Comparison of ENCODE assay signal across 19 cellular contexts in genomic region chr12:93723568-93723930, GRCh38. TPM values are rescaled to one million over a fixed set of nuclear protein-coding genes. Genes with fewer than 3 reads are reported as not detected.
DNase-seq lines count a peak whose midpoint lies in the region; ATAC-seq, FAIRE-seq and TF ChIP-seq lines count a peak whose summit lies in the region.
"Had no signal": no experiment of that assay in that cellular context is flagged by ENCODE, and none has a peak within 500 bp of the region (broad histone marks: within the 10 kb centered on the region; RNA-seq: fewer than 3 reads in every experiment).

No MANE protein-coding gene starts in this region.

- H4K20me1 ChIP-seq in HepG2 (ENCODE audit: insufficient read depth, low read length) (no peaks in the 10 kb centered on the region), keratinocyte (ENCODE audit: control insufficient read depth, extremely low read depth, insufficient read depth, low read length) (no peaks in the 10 kb centered on the region)

- ATAC-seq in HepG2 (peak; percentile 26; the same call in 1 of the 3 replicates), right lobe of liver (no peak), GM18909 (IDR thresholded peaks at IDR 0.05; ENCODE audit: poor library complexity, unreplicated experiment) (no peak)
- ATAC-seq: A549, GM23338, HCT116 had no signal

- H2AFZ ChIP-seq in HepG2 (ENCODE audit: low read length) (no peak overlapping the region), keratinocyte (ENCODE audit: control insufficient read depth, low read length) (no peak overlapping the region)
- H2AFZ ChIP-seq: GM23338 had no signal

- H3K36me3 ChIP-seq in HepG2 (replicated peaks in 1 of 2; ENCODE audit: control insufficient read depth in 1 of 2, insufficient read depth in 2 of 2, low read length in 2 of 2) (no peaks in the 10 kb centered on the region), right lobe of liver (no peaks in the 10 kb centered on the region), SJSA1 (no peaks in the 10 kb centered on the region), keratinocyte (ENCODE audit: control insufficient read depth in 2 of 2, extremely low read depth in 1 of 2, insufficient read depth in 2 of 2, low read length in 2 of 2) (no peaks in the 10 kb centered on the region)
- H3K36me3 ChIP-seq: MG63 had no signal

- TF ChIP-seq POLR2A in HepG2 (IDR thresholded peaks at IDR 0.05; ENCODE audit: insufficient read depth in 1 of 2, low read depth in 2 of 2, low read length in 2 of 2) (no peak), right lobe of liver (IDR thresholded peaks at IDR 0.05) (no peak)

- TF ChIP-seq RAD21 in HepG2 (CRISPR knock-in tag; IDR thresholded peaks at IDR 0.05) = no peak

- in situ Hi-C loops in HepG2 (cut with HindIII; ENCODE audit: extremely low pct_ligation_motif_present, low pct_unique_long_range_greater_than_20kb) = no loop called here

- peak overlapping the region; percentile 20; the same call in 1 of the 2 replicates for H3K4me2 ChIP-seq in HepG2 (ENCODE audit: low read depth, low read length)
- H3K4me2 ChIP-seq in keratinocyte (ENCODE audit: control insufficient read depth, extremely low read depth, insufficient read depth, low read depth, low read length) = peak overlapping the region; percentile 23
- H3K4me2 ChIP-seq: A549, GM23338, SK-N-SH had no signal

- dilution Hi-C loops in keratinocyte (cut with MboI; ENCODE audit: extremely low pct_ligation_motif_present, low sequenced_read_pairs) = no loop called here

- no peaks in the 10 kb centered on the region for H3K79me2 ChIP-seq in HepG2 (ENCODE audit: insufficient read depth, low read length)
- no peaks in the 10 kb centered on the region for H3K79me2 ChIP-seq in keratinocyte (ENCODE audit: control insufficient read depth, insufficient read depth, low read length)

- H3K27ac ChIP-seq in HepG2 (ENCODE audit: extremely low read length, insufficient read depth, low read length) = no peak overlapping the region
- no peak overlapping the region for H3K27ac ChIP-seq in right lobe of liver
- H3K27ac ChIP-seq in SJSA1 = peak overlapping the region; percentile 37
- H3K27ac ChIP-seq in keratinocyte (ENCODE audit: control insufficient read depth, insufficient read depth, low read length) = no peak overlapping the region
- H3K27ac ChIP-seq: A549 had no signal

- no peak overlapping the region for H3K9ac ChIP-seq in HepG2 (ENCODE audit: insufficient read depth, low read depth, low read length)
- H3K9ac ChIP-seq in keratinocyte (ENCODE audit: control insufficient read depth, extremely low read depth, insufficient read depth, low read length) = no peak overlapping the region
- H3K9ac ChIP-seq: SK-N-SH had no signal

- no peak overlapping the region for H3K4me3 ChIP-seq in HepG2 (replicated peaks in 1 of 3; ENCODE audit: insufficient read depth in 1 of 3, low read depth in 2 of 3, low read length in 3 of 3)
- no peak overlapping the region for H3K4me3 ChIP-seq in right lobe of liver
- H3K4me3 ChIP-seq in SJSA1 = no peak overlapping the region
- H3K4me3 ChIP-seq in keratinocyte (ENCODE audit: control insufficient read depth in 2 of 3, extremely low read depth in 1 of 3, insufficient read depth in 2 of 3, low read depth in 1 of 3, low read length in 3 of 3) = no peak overlapping the region
- H3K4me3 ChIP-seq: A549, GM12878, GM23338, MG63 had no signal

- peaks cover 33% of the 10 kb centered on the region for H3K4me1 ChIP-seq in HepG2 (ENCODE audit: insufficient read depth, low read length)
- peaks cover 0 to 45% (median 12%) of the 10 kb centered on the region in 4 donors for H3K4me1 ChIP-seq in right lobe of liver
- H3K4me1 ChIP-seq in SJSA1 (replicated peaks) = peaks cover 18% of the 10 kb centered on the region
- H3K4me1 ChIP-seq in keratinocyte (ENCODE audit: control insufficient read depth, extremely low read depth, insufficient read depth, low read length) = peaks cover 9% of the 10 kb centered on the region
- H3K4me1 ChIP-seq: A549 had no signal

- BruUV-seq in HepG2 (replicated peaks; lab: Mats Ljungman, UMichigan) = no TSS peak

- CTCF ChIA-PET in HepG2 (lab: Yijun Ruan, JAX; ENCODE audit: low intra/inter-chr PET ratio, low total read pairs) = no interaction called here

- peaks cover 4% of the 10 kb centered on the region; the same call in 1 of the 2 replicates for H3K9me3 ChIP-seq in HepG2 (ENCODE audit: low read length)
- H3K9me3 ChIP-seq in right lobe of liver = no peaks in the 10 kb centered on the region
- H3K9me3 ChIP-seq in SJSA1 (replicated peaks) = no peaks in the 10 kb centered on the region
- H3K9me3 ChIP-seq in keratinocyte (ENCODE audit: control insufficient read depth, low read depth, low read length) = no peaks in the 10 kb centered on the region

- WGBS in HepG2 (ENCODE audit: low lambda C conversion rate) = 53% methylated on average over 4 of the region's 4 CpGs
- 90% methylated on average over 3 of the region's 4 CpGs for WGBS in right lobe of liver (ENCODE audit: insufficient coverage, low coverage, low lambda C conversion rate, missing lambda C conversion rate)

- no peak for TF ChIP-seq EP300 in HepG2 (IDR thresholded peaks at IDR 0.05; ENCODE audit: low read depth in 2 of 2, low read length in 2 of 2)
- no peak for TF ChIP-seq EP300 in HepG2 (CRISPR knock-in tag; IDR thresholded peaks at IDR 0.05; ENCODE audit: borderline replicate concordance)

- DNase-seq in HepG2 (ENCODE audit: low spot score) = no peak
- DNase-seq in right lobe of liver = no peak
- DNase-seq in SJSA1 (ENCODE audit: low read depth in 1 of 2, low spot score in 2 of 2) = no peak
- DNase-seq in keratinocyte (ENCODE audit: low read depth, low spot score) = no peak
- DNase-seq in SK-N-DZ (ENCODE audit: low spot score) = no peak
- DNase-seq in Kasumi-1 (lab: John Stamatoyannopoulos, UW) = no peak
- DNase-seq: CD4-positive, alpha-beta T cell; NCI-H1105; NCI-H2227 treated with DMSO at 0.1 percent for 48 hours; NCI-H510A treated with DMSO at 0.1 percent for 48 hours; NCI-H774; SK-N-SH had no signal

- intact Hi-C loops in HepG2 (cut with micrococcal nuclease; ENCODE audit: unreplicated experiment) = no loop called here
- intact Hi-C loops in right lobe of liver (cut with DNase I) = no loop called here

- no peaks in the 10 kb centered on the region for H3K9me1 ChIP-seq in keratinocyte (ENCODE audit: control insufficient read depth, extremely low read depth, insufficient read depth, low read length)

- H3K27me3 ChIP-seq in HepG2 (ENCODE audit: control insufficient read depth in 1 of 2, insufficient read depth in 2 of 2, low read length in 2 of 2) (no peaks in the 10 kb centered on the region), right lobe of liver (no peaks in the 10 kb centered on the region), SJSA1 (replicated peaks) (no peaks in the 10 kb centered on the region), keratinocyte (ENCODE audit: control insufficient read depth, extremely low read depth, insufficient read depth, low read length) (no peaks in the 10 kb centered on the region)
- H3K27me3 ChIP-seq: MG63 had no signal

- TF ChIP-seq CTCF in HepG2 (CRISPR knock-in tag; IDR thresholded peaks at IDR 0.05) (no peak), right lobe of liver (IDR thresholded peaks at IDR 0.05) (no peak), keratinocyte (optimal IDR thresholded peaks at IDR 0.05 in 1 of 3, IDR thresholded peaks at IDR 0.05 in 1 of 3, conservative IDR thresholded peaks at IDR 0.05 in 1 of 3; ENCODE audit: extremely low read depth in 1 of 3, insufficient read depth in 2 of 3, low read length in 3 of 3) (no peak)

- no peak for FAIRE-seq in HepG2 (lab: Jason Lieb, UNC)
- no peak for FAIRE-seq in keratinocyte (lab: Jason Lieb, UNC)
- FAIRE-seq: A549, GM12878, GM19239 had no signal

- POLR2A ChIA-PET in HepG2 (lab: Yijun Ruan, JAX) = no interaction called here

TF ChIP-seq in HepG2, 621 proteins besides CTCF, POLR2A, EP300 and RAD21 (continues in another document):
- TF ChIP-seq ZNF343 (CRISPR knock-in tag; IDR thresholded peaks at IDR 0.05) (no peak), MATR3 (CRISPR knock-in tag; IDR thresholded peaks at IDR 0.05) (no peak)

RNA-seq across cellular contexts. Expression of gene CRADD, which starts 46.4 kb away (rescaled TPM):
- total RNA-seq in HepG2 (2016; rRNA removed; fragmentation: Illumina TruSeq; extraction: Trizol) (18.8 and 22.3 TPM in 2 replicates), right lobe of liver (10 to 100 TPM; 17.2 to 65.3 (median 30.8) TPM)
- total RNA-seq in HepG2 (2016; cell fraction: cytosol; rRNA removed; fragmentation: Illumina TruSeq; extraction: Trizol; ENCODE audit: low read depth) = 7.7 and 9.3 TPM in 2 replicates
- 15.4 and 25.4 TPM in 2 replicates for total RNA-seq in HepG2 (2016; cell fraction: insoluble cytoplasmic fraction; rRNA removed; fragmentation: Illumina TruSeq; extraction: Trizol)
- 10.0 and 11.9 TPM in 2 replicates for total RNA-seq in HepG2 (2016; cell fraction: membrane; rRNA removed; fragmentation: Illumina TruSeq; extraction: Trizol)
- 11.3 and 12.9 TPM in 2 replicates for total RNA-seq in HepG2 (2016; cell fraction: nucleus; rRNA removed; fragmentation: Illumina TruSeq; extraction: Trizol)
- polyA plus RNA-seq in HepG2 (2011; rRNA removed) (12.4 and 13.7 TPM in 2 replicates), keratinocyte (11.2 to 13.6 TPM (median 13.5 TPM) in 3 replicates)
- polyA plus RNA-seq in HepG2 (2011; cell fraction: cytosol; rRNA removed) = 14.5 and 17.3 TPM in 2 replicates
- 6.3 and 6.5 TPM in 2 replicates for polyA plus RNA-seq in HepG2 (2011; cell fraction: nucleus; rRNA removed)
- 13.8 and 16.2 TPM in 2 replicates for polyA plus RNA-seq in HepG2 (2012)
- polyA plus RNA-seq in HepG2 (2016; cell fraction: cytosol; fragmentation: Illumina TruSeq; extraction: Trizol; ENCODE audit: low read depth) = 6.6 and 6.9 TPM in 2 replicates
- 20.3 and 24.7 TPM in 2 replicates for polyA plus RNA-seq in HepG2 (2016; cell fraction: insoluble cytoplasmic fraction; fragmentation: Illumina TruSeq; extraction: Trizol; ENCODE audit: low read depth)
- polyA plus RNA-seq in HepG2 (2016; cell fraction: membrane; fragmentation: Illumina TruSeq; extraction: Trizol; ENCODE audit: low read depth) = 7.1 and 10.2 TPM in 2 replicates
- 8.0 and 9.4 TPM in 2 replicates for polyA plus RNA-seq in HepG2 (2016; cell fraction: nucleus; fragmentation: Illumina TruSeq; extraction: Trizol; ENCODE audit: insufficient read depth, low read depth)
- polyA minus RNA-seq in HepG2 (2011; rRNA and poly(A)+ RNA removed; ENCODE audit: low replicate concordance) = 7.4 and 15.6 TPM in 2 replicates
- 4.2 and 6.2 TPM in 2 replicates for polyA minus RNA-seq in HepG2 (2011; cell fraction: cytosol; rRNA and poly(A)+ RNA removed)
- polyA minus RNA-seq in HepG2 (2011; cell fraction: nucleus; rRNA and poly(A)+ RNA removed) = 18.9 and 22.4 TPM in 2 replicates
- total RNA-seq in SJSA1 (2014; rRNA removed; shearing (Covaris generic)) = 14.3 and 18.8 TPM in 2 replicates
- polyA plus RNA-seq in keratinocyte (2011; ENCODE audit: low read depth) = 2.0 TPM
- polyA plus RNA-seq in keratinocyte (2011; cell fraction: cytosol; rRNA removed) = 12.3 and 14.3 TPM in 2 replicates
- polyA plus RNA-seq in keratinocyte (2011; cell fraction: nucleus; rRNA removed) = 7.6 and 7.8 TPM in 2 replicates
- 7.7 and 13.4 TPM in 2 replicates for polyA plus RNA-seq in keratinocyte (2012; ENCODE audit: low replicate concordance)
- 3.4 to 8.4 TPM (median 5.3 TPM) in 3 replicates for polyA minus RNA-seq in keratinocyte
- 8.1 TPM for polyA minus RNA-seq in keratinocyte (2011; cell fraction: cytosol; rRNA and poly(A)+ RNA removed)
- polyA minus RNA-seq in keratinocyte (2011; cell fraction: nucleus; rRNA and poly(A)+ RNA removed) = 5.6 and 9.4 TPM in 2 replicates
- polyA plus RNA-seq in SK-N-DZ (2014; cell fraction: cytosol; rRNA removed) = 33.2 and 63.6 TPM in 2 replicates
- 22.5 and 32.2 TPM in 2 replicates for polyA plus RNA-seq in SK-N-DZ (2014; cell fraction: nucleus; rRNA removed)
